Comparison of ENCODE assay signal across 18 cellular contexts in the genomic region with DNA sequence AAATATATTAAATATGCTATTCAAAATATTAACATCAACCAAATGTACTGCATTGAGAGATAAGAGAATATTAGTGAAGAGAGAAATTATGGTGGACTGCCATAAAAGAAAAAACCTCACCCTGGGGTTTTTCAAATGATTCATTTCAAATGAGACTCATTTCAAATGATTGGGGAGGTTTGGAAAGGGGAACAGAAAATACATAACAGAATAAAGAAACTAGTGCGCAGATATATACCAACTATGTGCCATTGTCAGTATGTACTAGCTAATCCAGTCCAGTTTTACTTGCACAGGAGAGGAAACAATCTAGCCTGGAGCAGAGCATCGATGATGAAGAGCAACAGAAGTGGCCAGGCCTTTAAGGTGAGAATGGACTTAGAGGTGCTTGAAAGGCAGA.
A peak's percentile ranks its signal among the peaks of the same experiment; 100 is the strongest.
DNase-seq lines count a peak whose midpoint lies in the region; ATAC-seq and TF ChIP-seq lines count a peak whose summit lies in the region.
"Had no signal": no experiment of that assay in that cellular context is flagged by ENCODE, and none has a peak within 500 bp of the region (broad histone marks: within the 10 kb centered on the region; RNA-seq: fewer than 3 reads in every experiment).

No MANE protein-coding gene starts in this region.

- no peak overlapping the region for H3K4me3 Mint-ChIP-seq in endothelial cell (ENCODE audit: unreplicated experiment)
- H3K4me3 Mint-ChIP-seq: natural killer cell treated with Interleukin-12 subunit alpha and Interleukin-12 subunit beta and Interleukin-15 and Interleukin-18, amount 100 ng/mL, for 72 hours had no signal

- H3K9me3 Mint-ChIP-seq in endothelial cell (ENCODE audit: unreplicated experiment) = no peaks in the 10 kb centered on the region
- H3K9me3 Mint-ChIP-seq: natural killer cell treated with Interleukin-12 subunit alpha and Interleukin-12 subunit beta and Interleukin-15 and Interleukin-18, amount 100 ng/mL, for 72 hours had no signal

- peaks cover 31% of the 10 kb centered on the region for H3K4me1 Mint-ChIP-seq in endothelial cell (ENCODE audit: unreplicated experiment)

- in situ Hi-C loops in ACHN (cut with HindIII; ENCODE audit: low pct_ligation_motif_present, low pct_unique_long_range_greater_than_20kb, low sequenced_read_pairs) = no loop called here

- no peaks in the 10 kb centered on the region for H3K36me3 Mint-ChIP-seq in endothelial cell (ENCODE audit: low read depth, unreplicated experiment)
- H3K36me3 Mint-ChIP-seq: natural killer cell treated with Interleukin-12 subunit alpha and Interleukin-12 subunit beta and Interleukin-15 and Interleukin-18, amount 100 ng/mL, for 72 hours had no signal

- peak; percentile 97 for ATAC-seq in GM18870 (IDR thresholded peaks at IDR 0.05; ENCODE audit: unreplicated experiment)
- ATAC-seq in HG02571 (IDR thresholded peaks at IDR 0.05; ENCODE audit: unreplicated experiment) = peak; percentile 75
- peak; percentile 94 for ATAC-seq in HG03342 (IDR thresholded peaks at IDR 0.05; ENCODE audit: unreplicated experiment)
- no peak for ATAC-seq in HG03135 (IDR thresholded peaks at IDR 0.05; ENCODE audit: unreplicated experiment)
- ATAC-seq in GM21528 (IDR thresholded peaks at IDR 0.05; ENCODE audit: low FRiP score, unreplicated experiment) = no peak
- ATAC-seq: body of pancreas; natural killer cell treated with Interleukin-12 subunit alpha and Interleukin-12 subunit beta and Interleukin-15 and Interleukin-18, amount 100 ng/mL, for 72 hours had no signal

- no peak for TF ChIP-seq CTCF in endothelial cell (IDR thresholded peaks at IDR 0.05; ENCODE audit: unreplicated experiment)

- no peak for DNase-seq in endothelial cell (ENCODE audit: low spot score)
- no peak for DNase-seq in ACHN
- DNase-seq in islet precursor cell = no peak
- DNase-seq: activated naive CD4-positive, alpha-beta T cell treated with Interleukin-2 at 50 U/mL for 16 hours; BE2C; body of pancreas; DMS79; dorsolateral prefrontal cortex; NCI-H1436; OCI-M1; stimulated activated CD4-positive, alpha-beta T cell treated with anti-CD3 and anti-CD28 coated beads, Interleukin-4, amount 100 ng/mL, for 24 hours; uterus had no signal

- peaks cover 2% of the 10 kb centered on the region for H3K27me3 Mint-ChIP-seq in endothelial cell (ENCODE audit: unreplicated experiment)

- H3K27ac Mint-ChIP-seq in endothelial cell (ENCODE audit: unreplicated experiment) = peak overlapping the region; percentile 97
- H3K27ac Mint-ChIP-seq: natural killer cell treated with Interleukin-12 subunit alpha and Interleukin-12 subunit beta and Interleukin-15 and Interleukin-18, amount 100 ng/mL, for 72 hours had no signal

Comparison
In these comparisons a context has a peak if more than half of its experiments do, and no peak if none do; other contexts are left out.
1. ATAC-seq: peak in GM18870 (single experiment), HG02571 (single experiment) and HG03342 (single experiment); none in HG03135 (single experiment) and GM21528 (single experiment).